Comparison of ENCODE assay signal across 15 cellular contexts in the genomic region with DNA sequence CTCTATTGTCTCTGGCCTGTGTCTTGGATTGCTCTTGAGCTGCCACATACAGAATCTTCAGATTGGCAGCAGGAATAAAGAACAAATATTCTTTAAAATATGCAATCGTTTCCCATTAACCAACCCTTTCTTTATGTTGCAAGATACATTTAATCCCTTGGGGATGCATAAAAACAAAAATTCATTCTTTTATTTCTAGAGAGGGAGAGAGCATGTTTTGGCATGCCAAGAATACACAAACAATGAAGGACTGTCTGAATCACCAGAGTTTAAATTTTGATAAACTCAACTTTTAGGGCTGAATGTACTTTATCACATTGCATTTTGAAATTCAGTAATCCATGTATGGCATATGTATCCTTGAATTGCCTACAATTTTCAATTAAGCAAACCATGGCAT.
DNase-seq lines count a peak whose midpoint lies in the region; ATAC-seq and TF ChIP-seq lines count a peak whose summit lies in the region.
"Had no signal": no experiment of that assay in that cellular context is flagged by ENCODE, and none has a peak within 500 bp of the region (broad histone marks: within the 10 kb centered on the region; RNA-seq: fewer than 3 reads in every experiment).

No MANE protein-coding gene starts in this region.

- H3K36me3 ChIP-seq in ACC112 (ENCODE audit: insufficient read depth, low read length) (no peaks in the 10 kb centered on the region), neuronal stem cell (replicated peaks in 1 of 2; ENCODE audit: control insufficient read depth in 2 of 2, insufficient read depth in 2 of 2, low read length in 2 of 2) (no peaks in the 10 kb centered on the region), gastrocnemius medialis (no peaks in the 10 kb centered on the region), esophagus squamous epithelium (no peaks in the 10 kb centered on the region)

- TF ChIP-seq CTCF in gastrocnemius medialis (IDR thresholded peaks at IDR 0.05 in 4 of 5, conservative IDR thresholded peaks at IDR 0.05 in 1 of 5) (no peak), esophagus squamous epithelium (IDR thresholded peaks at IDR 0.05) (no peak)

- no peak overlapping the region for H2BK120ac ChIP-seq in neuronal stem cell (ENCODE audit: low read depth, low read length)

- no peaks in the 10 kb centered on the region for H3K79me2 ChIP-seq in ACC112 (ENCODE audit: control insufficient read depth, insufficient read depth, low read length, unreplicated experiment)

- no peak overlapping the region for H4K91ac ChIP-seq in neuronal stem cell (ENCODE audit: low read depth, low read length, poor library complexity)

- no peak overlapping the region for H4K8ac ChIP-seq in neuronal stem cell (ENCODE audit: low read depth, low read length)

- H3K9ac ChIP-seq in neuronal stem cell (ENCODE audit: low read depth, low read length, poor library complexity) = no peak overlapping the region
- H3K9ac ChIP-seq: GM23248 had no signal

- no peak overlapping the region for H2BK12ac ChIP-seq in neuronal stem cell (ENCODE audit: low read length)

- H3K27me3 ChIP-seq in ACC112 (ENCODE audit: insufficient read depth, low read length) (no peaks in the 10 kb centered on the region), neuronal stem cell (ENCODE audit: control insufficient read depth in 3 of 3, insufficient read depth in 3 of 3, low read depth in 1 of 3, low read length in 3 of 3) (no peaks in the 10 kb centered on the region), gastrocnemius medialis (no peaks in the 10 kb centered on the region), esophagus squamous epithelium (no peaks in the 10 kb centered on the region)

- intact Hi-C loops in gastrocnemius medialis (cut with DNase I; ENCODE audit: low total_unique reads) = no loop called here
- intact Hi-C loops in esophagus squamous epithelium (cut with DNase I) = no loop called here

- H3K23ac ChIP-seq in neuronal stem cell (ENCODE audit: low read depth, low read length, poor library complexity) = no peak overlapping the region

- DNase-seq in SK-MEL-5 (ENCODE audit: low read depth, low spot score) (peak; percentile 31), fibroblast of peridontal ligament (ENCODE audit: extremely low read depth) (peak; percentile 16), neuronal stem cell (ENCODE audit: low spot score) (no peak), gastrocnemius medialis (no peak), activated T-cell treated with anti-CD3 and anti-CD28 coated beads for 4 hours (no peak), esophagus squamous epithelium (lab: John Stamatoyannopoulos, UW) (no peak)
- DNase-seq: Caco-2; CD8-positive, alpha-beta T cell; DND-41; GDM1; GM23248 had no signal

- no peak overlapping the region for H2BK5ac ChIP-seq in neuronal stem cell (ENCODE audit: low read length)

- H3K9me3 ChIP-seq in neuronal stem cell (replicated peaks in 1 of 2; ENCODE audit: control insufficient read depth in 2 of 2, insufficient read depth in 1 of 2, low read depth in 1 of 2, low read length in 2 of 2) (no peaks in the 10 kb centered on the region), gastrocnemius medialis (no peaks in the 10 kb centered on the region), esophagus squamous epithelium (no peaks in the 10 kb centered on the region)
- H3K9me3 ChIP-seq: Caco-2 had no signal

- no peak overlapping the region for H3K4me2 ChIP-seq in neuronal stem cell (ENCODE audit: insufficient read depth, low read length, poor library complexity, severe bottlenecking)

- no CpG with 5 or more reads among the region's 1 CpG for WGBS in neuronal stem cell (ENCODE audit: extremely low coverage in 2 of 2, insufficient read length in 2 of 2, insufficient replicate concordance in 1 of 2), 2 donors
- WGBS in esophagus squamous epithelium, 2 donors = 25 to 27% methylated on average over 1 of the region's 1 CpG

- no peaks in the 10 kb centered on the region for H3K79me1 ChIP-seq in neuronal stem cell (ENCODE audit: low read depth, low read length)

- H3K27ac ChIP-seq in ACC112 (ENCODE audit: low read depth, low read length) (no peak overlapping the region), neuronal stem cell (replicated peaks; ENCODE audit: low read length) (no peak overlapping the region), gastrocnemius medialis (no peak overlapping the region), esophagus squamous epithelium (no peak overlapping the region)
- H3K27ac ChIP-seq: GM23248 had no signal

- no peak overlapping the region for H3K18ac ChIP-seq in neuronal stem cell (ENCODE audit: low read length)

- no peak overlapping the region for H2AK5ac ChIP-seq in neuronal stem cell (ENCODE audit: low read depth, low read length)

- no peak for TF ChIP-seq POLR2A in gastrocnemius medialis (IDR thresholded peaks at IDR 0.05)
- no peak for TF ChIP-seq POLR2A in esophagus squamous epithelium (IDR thresholded peaks at IDR 0.05)

- H2AFZ ChIP-seq in ACC112 (ENCODE audit: low read length, unreplicated experiment) = peak overlapping the region; percentile 13
- H2AFZ ChIP-seq in neuronal stem cell (ENCODE audit: low read length) = peak overlapping the region; percentile 57
- H2AFZ ChIP-seq: GM23248 had no signal

- H3K4me1 ChIP-seq in ACC112 (ENCODE audit: control insufficient read depth, insufficient read depth, low read length, unreplicated experiment) (peaks cover 10% of the 10 kb centered on the region), neuronal stem cell (ENCODE audit: control insufficient read depth in 2 of 2, insufficient read depth in 1 of 2, low read depth in 1 of 2, low read length in 2 of 2) (no peaks in the 10 kb centered on the region), gastrocnemius medialis (no peaks in the 10 kb centered on the region), esophagus squamous epithelium (no peaks in the 10 kb centered on the region)

- no peak overlapping the region for H2BK15ac ChIP-seq in neuronal stem cell (ENCODE audit: low read length)

- H3K14ac ChIP-seq in neuronal stem cell (ENCODE audit: low read length) = no peak overlapping the region

- H3K4me3 ChIP-seq in ACC112 (ENCODE audit: low read depth, low read length) = no peak overlapping the region
- H3K4me3 ChIP-seq in neuronal stem cell (ENCODE audit: low read length in 2 of 2) = no peak overlapping the region
- H3K4me3 ChIP-seq in gastrocnemius medialis = no peak overlapping the region
- H3K4me3 ChIP-seq in esophagus squamous epithelium = no peak overlapping the region
- H3K4me3 ChIP-seq: GM23248 had no signal

- no peak overlapping the region for H3K4ac ChIP-seq in neuronal stem cell (ENCODE audit: low read length)

- ATAC-seq in gastrocnemius medialis (no peak), HG03571 (IDR thresholded peaks at IDR 0.05; ENCODE audit: unreplicated experiment) (no peak)
- ATAC-seq: CD8-positive, alpha-beta T cell; HCT116; HepG2 had no signal

- in situ Hi-C loops in SK-MEL-5 (cut with HindIII; ENCODE audit: low pct_unique_long_range_greater_than_20kb, low sequenced_read_pairs) (no loop called here), gastrocnemius medialis (cut with MboI; ENCODE audit: low sequenced_read_pairs in 4 of 4) (no loop called here)

Comparison
In these comparisons a context has a peak if more than half of its experiments do, and no peak if none do; other contexts are left out.
1. DNase-seq: peak in SK-MEL-5 (single experiment) and fibroblast of peridontal ligament (single experiment); none in neuronal stem cell (single experiment), gastrocnemius medialis (0 of 2), activated T-cell treated with anti-CD3 and anti-CD28 coated beads for 4 hours (single experiment) and esophagus squamous epithelium (single experiment).